Comparison of ENCODE assay signal across 1 cellular context in the genomic region with DNA sequence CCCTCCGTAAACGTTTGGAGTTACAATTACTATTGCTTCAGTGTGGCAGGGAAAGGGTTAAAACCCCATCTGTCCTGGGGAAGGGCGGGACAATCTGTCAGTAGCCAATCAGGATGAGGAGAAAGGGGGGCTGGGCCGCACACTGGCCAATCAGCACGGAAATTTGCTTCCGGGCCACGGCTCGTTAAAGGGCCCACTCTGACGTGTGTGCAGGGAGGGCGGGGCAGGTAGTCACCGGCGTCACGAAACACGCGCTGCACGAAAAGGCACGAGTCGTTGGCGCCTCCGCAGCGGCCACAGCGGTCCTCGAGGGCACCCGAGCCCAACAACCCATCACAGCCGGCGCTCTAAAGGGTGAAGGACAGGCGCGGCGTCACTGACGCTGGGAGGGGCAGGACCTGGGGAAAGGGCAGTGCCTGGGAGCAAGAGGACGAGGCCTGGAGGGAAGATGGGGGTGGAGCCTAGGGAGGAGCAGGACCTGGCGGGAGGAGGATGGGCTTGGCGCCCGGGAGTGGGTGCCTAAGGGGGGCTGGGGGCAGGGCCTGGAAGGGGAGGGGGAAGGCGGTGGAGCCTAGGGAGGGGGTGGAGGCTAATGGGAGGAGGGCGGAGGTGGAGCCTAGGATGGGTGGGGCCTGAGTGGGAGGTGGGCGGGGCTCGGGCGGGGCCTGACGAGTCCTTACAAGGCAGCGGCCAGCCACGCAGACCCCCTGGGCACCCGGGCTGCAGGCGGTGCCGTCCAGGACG.
A peak's percentile ranks its signal among the peaks of the same experiment; 100 is the strongest.
TF ChIP-seq lines count a peak whose summit lies in the region.

No MANE protein-coding gene starts in this region.

TF ChIP-seq in GM12878, 131 proteins besides CTCF, POLR2A, EP300 and RAD21 (continued from another document):
- TF ChIP-seq, protein P1, sequence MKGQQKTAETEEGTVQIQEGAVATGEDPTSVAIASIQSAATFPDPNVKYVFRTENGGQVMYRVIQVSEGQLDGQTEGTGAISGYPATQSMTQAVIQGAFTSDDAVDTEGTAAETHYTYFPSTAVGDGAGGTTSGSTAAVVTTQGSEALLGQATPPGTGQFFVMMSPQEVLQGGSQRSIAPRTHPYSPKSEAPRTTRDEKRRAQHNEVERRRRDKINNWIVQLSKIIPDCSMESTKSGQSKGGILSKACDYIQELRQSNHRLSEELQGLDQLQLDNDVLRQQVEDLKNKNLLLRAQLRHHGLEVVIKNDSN (IDR thresholded peaks at IDR 0.05; ENCODE audit: borderline replicate concordance, extremely low read length, insufficient read depth, low read depth, low read length) = no peak
- TF ChIP-seq IKZF1 (conservative IDR thresholded peaks at IDR 0.05) = no peak
- no peak for TF ChIP-seq ZSCAN29 (IDR thresholded peaks at IDR 0.05)
- TF ChIP-seq MEF2A (IDR thresholded peaks at IDR 0.05; ENCODE audit: insufficient read depth, low read depth, low read length) = no peak
- no peak for TF ChIP-seq ETV6 (conservative IDR thresholded peaks at IDR 0.05 in 1 of 2, IDR thresholded peaks at IDR 0.05 in 1 of 2; ENCODE audit: borderline replicate concordance in 1 of 2, low read depth in 1 of 2)
- no peak for TF ChIP-seq HDGF (IDR thresholded peaks at IDR 0.05)
- TF ChIP-seq, protein P2, sequence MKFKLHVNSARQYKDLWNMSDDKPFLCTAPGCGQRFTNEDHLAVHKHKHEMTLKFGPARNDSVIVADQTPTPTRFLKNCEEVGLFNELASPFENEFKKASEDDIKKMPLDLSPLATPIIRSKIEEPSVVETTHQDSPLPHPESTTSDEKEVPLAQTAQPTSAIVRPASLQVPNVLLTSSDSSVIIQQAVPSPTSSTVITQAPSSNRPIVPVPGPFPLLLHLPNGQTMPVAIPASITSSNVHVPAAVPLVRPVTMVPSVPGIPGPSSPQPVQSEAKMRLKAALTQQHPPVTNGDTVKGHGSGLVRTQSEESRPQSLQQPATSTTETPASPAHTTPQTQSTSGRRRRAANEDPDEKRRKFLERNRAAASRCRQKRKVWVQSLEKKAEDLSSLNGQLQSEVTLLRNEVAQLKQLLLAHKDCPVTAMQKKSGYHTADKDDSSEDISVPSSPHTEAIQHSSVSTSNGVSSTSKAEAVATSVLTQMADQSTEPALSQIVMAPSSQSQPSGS (IDR thresholded peaks at IDR 0.05; ENCODE audit: low read length) = no peak
- TF ChIP-seq, protein P3, sequence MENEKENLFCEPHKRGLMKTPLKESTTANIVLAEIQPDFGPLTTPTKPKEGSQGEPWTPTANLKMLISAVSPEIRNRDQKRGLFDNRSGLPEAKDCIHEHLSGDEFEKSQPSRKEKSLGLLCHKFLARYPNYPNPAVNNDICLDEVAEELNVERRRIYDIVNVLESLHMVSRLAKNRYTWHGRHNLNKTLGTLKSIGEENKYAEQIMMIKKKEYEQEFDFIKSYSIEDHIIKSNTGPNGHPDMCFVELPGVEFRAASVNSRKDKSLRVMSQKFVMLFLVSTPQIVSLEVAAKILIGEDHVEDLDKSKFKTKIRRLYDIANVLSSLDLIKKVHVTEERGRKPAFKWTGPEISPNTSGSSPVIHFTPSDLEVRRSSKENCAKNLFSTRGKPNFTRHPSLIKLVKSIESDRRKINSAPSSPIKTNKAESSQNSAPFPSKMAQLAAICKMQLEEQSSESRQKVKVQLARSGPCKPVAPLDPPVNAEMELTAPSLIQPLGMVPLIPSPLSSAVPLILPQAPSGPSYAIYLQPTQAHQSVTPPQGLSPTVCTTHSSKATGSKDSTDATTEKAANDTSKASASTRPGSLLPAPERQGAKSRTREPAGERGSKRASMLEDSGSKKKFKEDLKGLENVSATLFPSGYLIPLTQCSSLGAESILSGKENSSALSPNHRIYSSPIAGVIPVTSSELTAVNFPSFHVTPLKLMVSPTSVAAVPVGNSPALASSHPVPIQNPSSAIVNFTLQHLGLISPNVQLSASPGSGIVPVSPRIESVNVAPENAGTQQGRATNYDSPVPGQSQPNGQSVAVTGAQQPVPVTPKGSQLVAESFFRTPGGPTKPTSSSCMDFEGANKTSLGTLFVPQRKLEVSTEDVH (IDR thresholded peaks at IDR 0.05; ENCODE audit: low read depth, partially characterized antibody) = no peak
- TF ChIP-seq CHD2 (IDR thresholded peaks at IDR 0.05; ENCODE audit: borderline replicate concordance, low read depth, low read length) = peak; percentile 43; the same call in 1 of the 2 replicates
- TF ChIP-seq ZNF384 (IDR thresholded peaks at IDR 0.05; ENCODE audit: borderline replicate concordance, low read depth, low read length) = no peak
- TF ChIP-seq CBX5 (IDR thresholded peaks at IDR 0.05; ENCODE audit: low read depth) = no peak
- TF ChIP-seq, protein P4, sequence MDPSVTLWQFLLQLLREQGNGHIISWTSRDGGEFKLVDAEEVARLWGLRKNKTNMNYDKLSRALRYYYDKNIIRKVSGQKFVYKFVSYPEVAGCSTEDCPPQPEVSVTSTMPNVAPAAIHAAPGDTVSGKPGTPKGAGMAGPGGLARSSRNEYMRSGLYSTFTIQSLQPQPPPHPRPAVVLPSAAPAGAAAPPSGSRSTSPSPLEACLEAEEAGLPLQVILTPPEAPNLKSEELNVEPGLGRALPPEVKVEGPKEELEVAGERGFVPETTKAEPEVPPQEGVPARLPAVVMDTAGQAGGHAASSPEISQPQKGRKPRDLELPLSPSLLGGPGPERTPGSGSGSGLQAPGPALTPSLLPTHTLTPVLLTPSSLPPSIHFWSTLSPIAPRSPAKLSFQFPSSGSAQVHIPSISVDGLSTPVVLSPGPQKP (IDR thresholded peaks at IDR 0.05; ENCODE audit: low read depth, low read length) = no peak
- TF ChIP-seq, protein P5, sequence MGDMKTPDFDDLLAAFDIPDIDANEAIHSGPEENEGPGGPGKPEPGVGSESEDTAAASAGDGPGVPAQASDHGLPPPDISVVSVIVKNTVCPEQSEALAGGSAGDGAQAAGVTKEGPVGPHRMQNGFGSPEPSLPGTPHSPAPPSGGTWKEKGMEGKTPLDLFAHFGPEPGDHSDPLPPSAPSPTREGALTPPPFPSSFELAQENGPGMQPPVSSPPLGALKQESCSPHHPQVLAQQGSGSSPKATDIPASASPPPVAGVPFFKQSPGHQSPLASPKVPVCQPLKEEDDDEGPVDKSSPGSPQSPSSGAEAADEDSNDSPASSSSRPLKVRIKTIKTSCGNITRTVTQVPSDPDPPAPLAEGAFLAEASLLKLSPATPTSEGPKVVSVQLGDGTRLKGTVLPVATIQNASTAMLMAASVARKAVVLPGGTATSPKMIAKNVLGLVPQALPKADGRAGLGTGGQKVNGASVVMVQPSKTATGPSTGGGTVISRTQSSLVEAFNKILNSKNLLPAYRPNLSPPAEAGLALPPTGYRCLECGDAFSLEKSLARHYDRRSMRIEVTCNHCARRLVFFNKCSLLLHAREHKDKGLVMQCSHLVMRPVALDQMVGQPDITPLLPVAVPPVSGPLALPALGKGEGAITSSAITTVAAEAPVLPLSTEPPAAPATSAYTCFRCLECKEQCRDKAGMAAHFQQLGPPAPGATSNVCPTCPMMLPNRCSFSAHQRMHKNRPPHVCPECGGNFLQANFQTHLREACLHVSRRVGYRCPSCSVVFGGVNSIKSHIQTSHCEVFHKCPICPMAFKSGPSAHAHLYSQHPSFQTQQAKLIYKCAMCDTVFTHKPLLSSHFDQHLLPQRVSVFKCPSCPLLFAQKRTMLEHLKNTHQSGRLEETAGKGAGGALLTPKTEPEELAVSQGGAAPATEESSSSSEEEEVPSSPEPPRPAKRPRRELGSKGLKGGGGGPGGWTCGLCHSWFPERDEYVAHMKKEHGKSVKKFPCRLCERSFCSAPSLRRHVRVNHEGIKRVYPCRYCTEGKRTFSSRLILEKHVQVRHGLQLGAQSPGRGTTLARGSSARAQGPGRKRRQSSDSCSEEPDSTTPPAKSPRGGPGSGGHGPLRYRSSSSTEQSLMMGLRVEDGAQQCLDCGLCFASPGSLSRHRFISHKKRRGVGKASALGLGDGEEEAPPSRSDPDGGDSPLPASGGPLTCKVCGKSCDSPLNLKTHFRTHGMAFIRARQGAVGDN (IDR thresholded peaks at IDR 0.05) = peak; percentile 45; the same call in 1 of the 2 replicates
- no peak for TF ChIP-seq NR2C2 (IDR thresholded peaks at IDR 0.05; ENCODE audit: borderline replicate concordance, control insufficient read depth, insufficient read length, low read depth)
- no peak for TF ChIP-seq PAX8 (IDR thresholded peaks at IDR 0.05)
- no peak for TF ChIP-seq RFX5 (IDR thresholded peaks at IDR 0.05; ENCODE audit: low read depth, low read length)
- no peak for TF ChIP-seq GATAD2B (conservative IDR thresholded peaks at IDR 0.05; ENCODE audit: low read depth)
- TF ChIP-seq, protein P6, sequence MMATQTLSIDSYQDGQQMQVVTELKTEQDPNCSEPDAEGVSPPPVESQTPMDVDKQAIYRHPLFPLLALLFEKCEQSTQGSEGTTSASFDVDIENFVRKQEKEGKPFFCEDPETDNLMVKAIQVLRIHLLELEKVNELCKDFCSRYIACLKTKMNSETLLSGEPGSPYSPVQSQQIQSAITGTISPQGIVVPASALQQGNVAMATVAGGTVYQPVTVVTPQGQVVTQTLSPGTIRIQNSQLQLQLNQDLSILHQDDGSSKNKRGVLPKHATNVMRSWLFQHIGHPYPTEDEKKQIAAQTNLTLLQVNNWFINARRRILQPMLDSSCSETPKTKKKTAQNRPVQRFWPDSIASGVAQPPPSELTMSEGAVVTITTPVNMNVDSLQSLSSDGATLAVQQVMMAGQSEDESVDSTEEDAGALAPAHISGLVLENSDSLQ (IDR thresholded peaks at IDR 0.05) = peak; percentile 41; the same call in 1 of the 2 replicates
- TF ChIP-seq, protein P7, sequence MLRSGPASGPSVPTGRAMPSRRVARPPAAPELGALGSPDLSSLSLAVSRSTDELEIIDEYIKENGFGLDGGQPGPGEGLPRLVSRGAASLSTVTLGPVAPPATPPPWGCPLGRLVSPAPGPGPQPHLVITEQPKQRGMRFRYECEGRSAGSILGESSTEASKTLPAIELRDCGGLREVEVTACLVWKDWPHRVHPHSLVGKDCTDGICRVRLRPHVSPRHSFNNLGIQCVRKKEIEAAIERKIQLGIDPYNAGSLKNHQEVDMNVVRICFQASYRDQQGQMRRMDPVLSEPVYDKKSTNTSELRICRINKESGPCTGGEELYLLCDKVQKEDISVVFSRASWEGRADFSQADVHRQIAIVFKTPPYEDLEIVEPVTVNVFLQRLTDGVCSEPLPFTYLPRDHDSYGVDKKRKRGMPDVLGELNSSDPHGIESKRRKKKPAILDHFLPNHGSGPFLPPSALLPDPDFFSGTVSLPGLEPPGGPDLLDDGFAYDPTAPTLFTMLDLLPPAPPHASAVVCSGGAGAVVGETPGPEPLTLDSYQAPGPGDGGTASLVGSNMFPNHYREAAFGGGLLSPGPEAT (IDR thresholded peaks at IDR 0.05; ENCODE audit: low read depth) = peak; percentile 35; the same call in 1 of the 2 replicates
- no peak for TF ChIP-seq ZNF207 (IDR thresholded peaks at IDR 0.05; ENCODE audit: borderline replicate concordance)
- TF ChIP-seq SMC3 (IDR thresholded peaks at IDR 0.05; ENCODE audit: borderline replicate concordance, low read length) = no peak
- no peak for TF ChIP-seq POU2F2 (IDR thresholded peaks at IDR 0.05; ENCODE audit: borderline replicate concordance, low read depth, low read length)
- TF ChIP-seq, protein P8, sequence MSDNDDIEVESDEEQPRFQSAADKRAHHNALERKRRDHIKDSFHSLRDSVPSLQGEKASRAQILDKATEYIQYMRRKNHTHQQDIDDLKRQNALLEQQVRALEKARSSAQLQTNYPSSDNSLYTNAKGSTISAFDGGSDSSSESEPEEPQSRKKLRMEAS (IDR thresholded peaks at IDR 0.05; ENCODE audit: low read depth, low read length) = no peak
- TF ChIP-seq MEF2B (IDR thresholded peaks at IDR 0.05; ENCODE audit: partially characterized antibody, poor library complexity, severe bottlenecking) = no peak
- no peak for TF ChIP-seq WRNIP1 (IDR thresholded peaks at IDR 0.05; ENCODE audit: borderline replicate concordance, low read depth, low read length)
- TF ChIP-seq, protein P9, sequence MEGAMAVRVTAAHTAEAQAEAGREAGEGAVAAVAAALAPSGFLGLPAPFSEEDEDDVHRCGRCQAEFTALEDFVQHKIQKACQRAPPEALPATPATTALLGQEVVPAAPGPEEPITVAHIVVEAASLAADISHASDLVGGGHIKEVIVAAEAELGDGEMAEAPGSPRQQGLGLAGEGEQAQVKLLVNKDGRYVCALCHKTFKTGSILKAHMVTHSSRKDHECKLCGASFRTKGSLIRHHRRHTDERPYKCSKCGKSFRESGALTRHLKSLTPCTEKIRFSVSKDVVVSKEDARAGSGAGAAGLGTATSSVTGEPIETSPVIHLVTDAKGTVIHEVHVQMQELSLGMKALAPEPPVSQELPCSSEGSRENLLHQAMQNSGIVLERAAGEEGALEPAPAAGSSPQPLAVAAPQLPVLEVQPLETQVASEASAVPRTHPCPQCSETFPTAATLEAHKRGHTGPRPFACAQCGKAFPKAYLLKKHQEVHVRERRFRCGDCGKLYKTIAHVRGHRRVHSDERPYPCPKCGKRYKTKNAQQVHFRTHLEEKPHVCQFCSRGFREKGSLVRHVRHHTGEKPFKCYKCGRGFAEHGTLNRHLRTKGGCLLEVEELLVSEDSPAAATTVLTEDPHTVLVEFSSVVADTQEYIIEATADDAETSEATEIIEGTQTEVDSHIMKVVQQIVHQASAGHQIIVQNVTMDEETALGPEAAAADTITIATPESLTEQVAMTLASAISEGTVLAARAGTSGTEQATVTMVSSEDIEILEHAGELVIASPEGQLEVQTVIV (IDR thresholded peaks at IDR 0.05; ENCODE audit: borderline replicate concordance, partially characterized antibody) = peak; percentile 63
- TF ChIP-seq SMARCA5 (IDR thresholded peaks at IDR 0.05) = no peak
- TF ChIP-seq CBFB (IDR thresholded peaks at IDR 0.05; ENCODE audit: low read depth) = no peak
- no peak for TF ChIP-seq STAT1 (conservative IDR thresholded peaks at IDR 0.05)
- no peak for TF ChIP-seq RAD51 (IDR thresholded peaks at IDR 0.05)
- no peak for TF ChIP-seq SMAD5 (IDR thresholded peaks at IDR 0.05; ENCODE audit: low read depth)
- TF ChIP-seq HCFC1 (IDR thresholded peaks at IDR 0.05; ENCODE audit: low read length) = no peak
- no peak for TF ChIP-seq ESRRA (IDR thresholded peaks at IDR 0.05; ENCODE audit: low read length)
- TF ChIP-seq NRF1 (conservative IDR thresholded peaks at IDR 0.05; ENCODE audit: low read depth, low read length) = no peak
- TF ChIP-seq HDAC2 (IDR thresholded peaks at IDR 0.05) = no peak
- peak in 1 of 2 experiments; percentile 58; a peak in 2 of 4 replicates for TF ChIP-seq BHLHE40 (IDR thresholded peaks at IDR 0.05; ENCODE audit: borderline replicate concordance in 1 of 2, low read depth in 2 of 2, low read length in 1 of 2)
- no peak for TF ChIP-seq ZNF274 (IDR thresholded peaks at IDR 0.05; ENCODE audit: insufficient read depth, insufficient read length)
- TF ChIP-seq GABPA (IDR thresholded peaks at IDR 0.05; ENCODE audit: low read depth) = no peak
- TF ChIP-seq EZH2 (IDR thresholded peaks at IDR 0.05; ENCODE audit: borderline replicate concordance, control insufficient read depth, low read depth, low read length) = no peak
- no peak for TF ChIP-seq KDM1A (IDR thresholded peaks at IDR 0.05; ENCODE audit: borderline replicate concordance)
- peak; percentile 57 for TF ChIP-seq FOS (IDR thresholded peaks at IDR 0.05; ENCODE audit: borderline replicate concordance, extremely low read depth, insufficient read length)
